ENCODE assay signal across 12 cellular contexts in genomic region chr15:92638709-92639365, GRCh38. TPM values are rescaled to one million over a fixed set of nuclear protein-coding genes. Genes with fewer than 3 reads are reported as not detected.
DNase-seq lines count a peak whose midpoint lies in the region; ATAC-seq, FAIRE-seq and TF ChIP-seq lines count a peak whose summit lies in the region.
"Had no signal": no experiment of that assay in that cellular context is flagged by ENCODE, and none has a peak within 500 bp of the region (broad histone marks: within the 10 kb centered on the region; RNA-seq: fewer than 3 reads in every experiment).

No MANE protein-coding gene starts in this region.

- H3K27me3 Mint-ChIP-seq in H9 (ENCODE audit: low read depth) (no peaks in the 10 kb centered on the region), nephron progenitor cell (ENCODE audit: low read depth, poor library complexity) (no peaks in the 10 kb centered on the region)

- H3K4me2 ChIP-seq in A549 = 0 out of 3 replicates have a peak overlapping the region, but pooled peaks have one; percentile 20
- H3K4me2 ChIP-seq in H9 (ENCODE audit: insufficient read depth, insufficient read length, low read length) = no peak overlapping the region

- H3K27ac ChIP-seq in A549 = no peak overlapping the region
- H3K27ac ChIP-seq in H9 (ENCODE audit: insufficient read length, low read depth, low read length) = no peak overlapping the region
- peak overlapping the region in 42 of 59 donors; percentile 1 to 77 (median 45) for H3K27ac ChIP-seq in dorsolateral prefrontal cortex
- H3K27ac ChIP-seq: SK-N-MC had no signal

- H3K9me3 ChIP-seq in A549 = peaks cover 17% of the 10 kb centered on the region
- H3K9me3 ChIP-seq in H9 (ENCODE audit: control insufficient read depth, low read depth, low read length) = no peaks in the 10 kb centered on the region

- FAIRE-seq in A549 (lab: Jason Lieb, UNC) = no peak

- H3K79me1 ChIP-seq in H9 (ENCODE audit: insufficient read depth, low read depth, low read length, poor library complexity, severe bottlenecking) = no peaks in the 10 kb centered on the region

- peak overlapping the region in 2 of 3 experiments; percentile 3 to 69; a peak in 4 of 7 replicates for H3K27ac Mint-ChIP-seq in H9
- peak overlapping the region; percentile 94 for H3K27ac Mint-ChIP-seq in nephron progenitor cell
- H3K27ac Mint-ChIP-seq: activated CD4-positive, alpha-beta T cell treated with anti-CD3 and anti-CD28 coated beads, Interleukin-2, amount 10 ng/mL, durations not matched to agents 7 days and 5 days had no signal

- H3K27me3 ChIP-seq in H9 (ENCODE audit: insufficient read depth, low read length) (no peaks in the 10 kb centered on the region), dorsolateral prefrontal cortex (no peaks in the 10 kb centered on the region)

- H3K23ac ChIP-seq in H9 (ENCODE audit: insufficient read length, low read depth, low read length) = no peak overlapping the region

- no peak overlapping the region for H3T11ph ChIP-seq in H9 (ENCODE audit: low read length)

- no peak overlapping the region for H2BK15ac ChIP-seq in H9 (ENCODE audit: low read depth, low read length)

- H3K23me2 ChIP-seq in H9 (ENCODE audit: insufficient read length, low read depth, low read length, poor library complexity, severe bottlenecking) = no peaks in the 10 kb centered on the region

- intact Hi-C loops in dorsolateral prefrontal cortex (cut with DNase I) = no loop called here

- H3K79me2 ChIP-seq in H9 (ENCODE audit: insufficient read depth, low read length) = peaks cover 7% of the 10 kb centered on the region; the same call in 1 of the 2 replicates

- WGBS in A549 (ENCODE audit: missing lambda C conversion rate) = 75% methylated on average over 15 of the region's 15 CpGs
- WGBS in H9 (ENCODE audit: extremely low coverage, insufficient read length, low lambda C conversion rate) = no CpG with 5 or more reads among the region's 15 CpGs

- H3K4me3 ChIP-seq in A549 (no peak overlapping the region), dorsolateral prefrontal cortex (no peak overlapping the region)
- H3K4me3 ChIP-seq: SK-N-MC had no signal

- no peak overlapping the region for H2AK5ac ChIP-seq in H9 (ENCODE audit: insufficient read length, low read length)

- no peak overlapping the region for H2BK12ac ChIP-seq in H9 (ENCODE audit: insufficient read length, low read depth, low read length)

- H3K4me1 ChIP-seq in A549 (peaks cover 7% of the 10 kb centered on the region; the same call in 2 of the 3 replicates), H9 (ENCODE audit: insufficient read depth, low read length) (peaks cover 11% of the 10 kb centered on the region; the same call in 1 of the 2 replicates)

- TF ChIP-seq EP300 in A549 (IDR thresholded peaks at IDR 0.05) = no peak

- no peak overlapping the region for H3K4ac ChIP-seq in H9 (ENCODE audit: low read depth, low read length)

- H3K18ac ChIP-seq in H9 (ENCODE audit: insufficient read length, low read depth, low read length) = peak overlapping the region; percentile 22

- H2BK20ac ChIP-seq in H9 (ENCODE audit: low read depth, low read length, poor library complexity, severe bottlenecking) = no peak overlapping the region

- no peak overlapping the region for H4K91ac ChIP-seq in H9 (ENCODE audit: insufficient read length, low read depth, low read length)

- H3K4me1 Mint-ChIP-seq in H9 (peaks cover 51 to 55% of the 10 kb centered on the region in 2 experiments), nephron progenitor cell (peaks cover 51% of the 10 kb centered on the region)
- H3K4me1 Mint-ChIP-seq: activated CD4-positive, alpha-beta T cell treated with anti-CD3 and anti-CD28 coated beads, Interleukin-2, amount 10 ng/mL, durations not matched to agents 7 days and 5 days had no signal

- POLR2A ChIA-PET in A549 (lab: Yijun Ruan, JAX) = no interaction called here

- no peak overlapping the region for H3K9ac ChIP-seq in H9 (ENCODE audit: extremely low read depth, insufficient read length, low read length)

- ATAC-seq in A549 (no peak), GM19452 (IDR thresholded peaks at IDR 0.05; ENCODE audit: unreplicated experiment) (no peak), left lobe of liver (no peak), GM19463 (IDR thresholded peaks at IDR 0.05; ENCODE audit: unreplicated experiment) (no peak)

- CTCF ChIA-PET in A549 (lab: Yijun Ruan, JAX) = interaction anchor here (2.8 kb wide), 1 partner anchor 118 kb away, joined by 9 read pairs; no protein-coding TSS in a partner anchor

- no peak for TF ChIP-seq RAD21 in A549 (conservative IDR thresholded peaks at IDR 0.05 in 1 of 2, IDR thresholded peaks at IDR 0.05 in 1 of 2)

- H3K56ac ChIP-seq in H9 (ENCODE audit: insufficient read length, low read depth, low read length) = no peak overlapping the region

- no peak overlapping the region for H4K5ac ChIP-seq in H9 (ENCODE audit: insufficient read length, low read depth, low read length)

- H4K20me1 ChIP-seq in H9 (ENCODE audit: control insufficient read depth, insufficient read depth, insufficient read length) = no peaks in the 10 kb centered on the region

- H3K14ac ChIP-seq in H9 (ENCODE audit: insufficient read depth, low read length) = no peak overlapping the region; the same call in 1 of the 2 replicates

- no peak for TF ChIP-seq POLR2A in A549 (IDR thresholded peaks at IDR 0.05; ENCODE audit: low read length)

- in situ Hi-C loops in ACHN (cut with HindIII; ENCODE audit: low pct_ligation_motif_present, low pct_unique_long_range_greater_than_20kb, low sequenced_read_pairs) = no loop called here

- H2AFZ ChIP-seq in H9 (ENCODE audit: low read length) = no peak overlapping the region

- DNase-seq in A549 (ENCODE audit: low read depth in 1 of 2, low spot score in 1 of 2) = no peak
- DNase-seq in H9 = peak; percentile 25
- DNase-seq in dorsolateral prefrontal cortex = peak in 2 of 10 donors; percentile 63 to 72
- no peak for DNase-seq in nephron progenitor cell
- no peak for DNase-seq in ACHN
- DNase-seq in left lobe of liver (ENCODE audit: low spot score) = no peak
- DNase-seq: activated CD4-positive, alpha-beta T cell treated with anti-CD3 and anti-CD28 coated beads, Interleukin-2, amount 10 ng/mL, durations not matched to agents 7 days and 5 days; activated naive CD4-positive, alpha-beta T cell; CD4-positive, alpha-beta memory T cell had no signal

- H3K9me3 Mint-ChIP-seq in H9 (peaks cover 7 to 20% of the 10 kb centered on the region in 2 experiments), nephron progenitor cell (peaks cover 27% of the 10 kb centered on the region)

- H3K4me3 Mint-ChIP-seq in H9 (no peak overlapping the region), nephron progenitor cell (peak overlapping the region; percentile 27)
- H3K4me3 Mint-ChIP-seq: activated CD4-positive, alpha-beta T cell treated with anti-CD3 and anti-CD28 coated beads, Interleukin-2, amount 10 ng/mL, durations not matched to agents 7 days and 5 days; CD4-positive, alpha-beta memory T cell had no signal

- no peak overlapping the region for H2BK5ac ChIP-seq in H9 (ENCODE audit: insufficient read length, low read length)

- peaks cover 3 to 15% (median 11%) of the 10 kb centered on the region in 3 experiments for H3K36me3 Mint-ChIP-seq in H9 (ENCODE audit: insufficient read depth in 1 of 3, low read depth in 3 of 3)
- peaks cover 21% of the 10 kb centered on the region for H3K36me3 Mint-ChIP-seq in nephron progenitor cell (ENCODE audit: low read depth)

- no peak overlapping the region for H2BK120ac ChIP-seq in H9 (ENCODE audit: low read depth, low read length, poor library complexity, severe bottlenecking)

- TF ChIP-seq CTCF in A549 (IDR thresholded peaks at IDR 0.05) (no peak), H9 (conservative IDR thresholded peaks at IDR 0.05) (no peak), dorsolateral prefrontal cortex (IDR thresholded peaks at IDR 0.05 in 54 of 56, conservative IDR thresholded peaks at IDR 0.05 in 2 of 56; ENCODE audit: low read depth in 1 of 56, partially characterized antibody in 56 of 56) (no peak), nephron progenitor cell (IDR thresholded peaks at IDR 0.05) (no peak)

- H4K8ac ChIP-seq in H9 (replicated peaks; ENCODE audit: insufficient read length, low read depth, low read length) = no peak overlapping the region

TF ChIP-seq in A549, 52 proteins besides CTCF, POLR2A, EP300 and RAD21 (continues in another document):
- no peak for TF ChIP-seq HES2 (IDR thresholded peaks at IDR 0.05)
- TF ChIP-seq KDM1A (IDR thresholded peaks at IDR 0.05; ENCODE audit: low read depth) = no peak
- no peak for TF ChIP-seq CHD2 (IDR thresholded peaks at IDR 0.05; ENCODE audit: low read length, partially characterized antibody)
- no peak for TF ChIP-seq TFCP2L1 (CRISPR knock-in tag; IDR thresholded peaks at IDR 0.05)
- no peak for TF ChIP-seq ZC3H11A (IDR thresholded peaks at IDR 0.05)
- no peak for TF ChIP-seq KDM5A (IDR thresholded peaks at IDR 0.05)
- TF ChIP-seq HMGXB4 (CRISPR knock-in tag; IDR thresholded peaks at IDR 0.05; ENCODE audit: borderline replicate concordance) = no peak
- no peak for TF ChIP-seq CHD4 (IDR thresholded peaks at IDR 0.05; ENCODE audit: borderline replicate concordance)
- no peak for TF ChIP-seq GATA3 (IDR thresholded peaks at IDR 0.05; ENCODE audit: borderline replicate concordance)
- TF ChIP-seq MAZ (IDR thresholded peaks at IDR 0.05; ENCODE audit: borderline replicate concordance, low read depth, low read length) = no peak

RNA-seq across cellular contexts. Expression of gene FAM174B, which starts 16.7 kb away (rescaled TPM):
- polyA plus RNA-seq in A549 (2011; rRNA removed) (13.9 and 22.5 TPM in 2 replicates), A549 (2017; fragmentation: RNase III; extraction: RNeasy Plus Mini Kit Qiagen cat#74134 plus additional on column Dnase treatment) (4.6 to 5.9 TPM (median 5.2 TPM) in 3 replicates)
- polyA plus RNA-seq in A549 (2012; cell fraction: cytosol; rRNA removed) = 3.7 and 5.7 TPM in 2 replicates
- 3.1 and 3.9 TPM in 2 replicates for polyA plus RNA-seq in A549 (2012; cell fraction: nucleus; rRNA removed)
- 19.2 and 20.6 TPM in 2 replicates for polyA minus RNA-seq in A549 (2011; rRNA and poly(A)+ RNA removed)
- total RNA-seq in H9 (2021) (38.0 and 38.5 TPM in 2 replicates), dorsolateral prefrontal cortex (10 to 100 TPM; 17.4 to 51.5 (median 33.1) TPM), left lobe of liver (4.3 TPM)

Comparison
In these comparisons a context has a peak if more than half of its experiments do, and no peak if none do; other contexts are left out.
1. H3K27ac ChIP-seq: peak in dorsolateral prefrontal cortex (42 of 59); none in A549 (0 of 2) and H9 (single experiment).